37 cellular contexts compared by ENCODE assay signal in the genomic region with DNA sequence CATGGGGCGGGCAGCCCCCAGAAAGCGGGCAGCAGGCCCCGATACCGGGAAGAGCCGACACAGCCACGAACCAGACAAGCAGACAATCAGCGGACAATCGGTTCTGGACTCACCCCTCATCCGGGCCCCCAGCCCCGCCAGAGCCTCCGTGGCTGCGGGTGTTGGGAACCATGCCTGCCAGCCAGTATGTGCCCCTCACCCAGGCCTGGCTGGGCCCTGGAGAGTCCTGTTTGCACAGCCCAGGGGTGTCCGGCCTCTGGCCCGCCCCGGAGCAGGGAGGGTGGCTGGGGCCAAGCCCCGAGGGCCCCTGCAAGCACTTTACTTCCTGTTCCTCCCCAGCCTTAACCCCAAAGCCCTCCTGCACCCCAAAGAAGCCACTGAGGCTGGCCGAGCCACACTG. TPM values are rescaled to one million over a fixed set of nuclear protein-coding genes. Genes with fewer than 3 reads are reported as not detected.
"Had no signal": no experiment of that assay in that cellular context is flagged by ENCODE, and none has a peak within 500 bp of the region (broad histone marks: within the 10 kb centered on the region; RNA-seq: fewer than 3 reads in every experiment).

No MANE protein-coding gene starts in this region.

- H3K27ac ChIP-seq: adrenal gland, body of pancreas, cardiac muscle cell, colonic mucosa, heart left ventricle, left lung, right lobe of liver, thoracic aorta, WERI-Rb-1 had no signal

- H3K4me1 Mint-ChIP-seq: activated naive CD8-positive, alpha-beta T cell treated with anti-CD3 and anti-CD28 coated beads for 36 hours had no signal

- H3K9me3 Mint-ChIP-seq: activated naive CD4-positive, alpha-beta T cell treated with anti-CD3 and anti-CD28 coated beads for 36 hours; activated naive CD8-positive, alpha-beta T cell treated with anti-CD3 and anti-CD28 coated beads for 36 hours; activated T-helper 1 cell treated with anti-CD3 and anti-CD28 coated beads, Interleukin-12 subunit alpha, Interleukin-12 subunit beta, Interleukin-2, Interleukin-4 antibody, amounts not matched to agents 30 ng/mL and 10 ng/mL and 1 ng/mL, durations not matched to agents 14 hours and 24 hours and 36 hours; natural killer cell treated with Interleukin-12 subunit alpha and Interleukin-12 subunit beta and Interleukin-15 and Interleukin-18, amount 100 ng/mL, for 72 hours; stimulated activated naive CD8-positive, alpha-beta T cell treated with anti-CD3 and anti-CD28 coated beads, Interleukin-15, Interleukin-2, amounts not matched to agents 100 ng/mL and 50 ng/mL, for 24 hours had no signal

- H3K27me3 Mint-ChIP-seq: stimulated activated naive CD8-positive, alpha-beta T cell treated with anti-CD3 and anti-CD28 coated beads, Interleukin-15, Interleukin-2, amounts not matched to agents 100 ng/mL and 50 ng/mL, for 24 hours had no signal

- ATAC-seq: activated CD4-positive, CD25-positive, alpha-beta regulatory T cell treated with anti-CD3 and anti-CD28 coated beads, Interleukin-2, amount 50 U/mL, for 24 hours; body of pancreas; heart left ventricle; left lung; mucosa of descending colon; natural killer cell treated with Interleukin-12 subunit alpha and Interleukin-12 subunit beta and Interleukin-15 and Interleukin-18, amount 100 ng/mL, for 72 hours; right lobe of liver had no signal

- H3K36me3 Mint-ChIP-seq: natural killer cell treated with Interleukin-12 subunit alpha and Interleukin-12 subunit beta and Interleukin-15 and Interleukin-18, amount 100 ng/mL, for 72 hours had no signal

- H3K4me1 ChIP-seq: adrenal gland, body of pancreas, colonic mucosa, right lobe of liver had no signal

- H3K9me3 ChIP-seq: adrenal gland, body of pancreas, colonic mucosa, heart left ventricle, left lung, mucosa of descending colon, right lobe of liver, thoracic aorta had no signal

- DNase-seq: activated CD4-positive, alpha-beta T cell treated with anti-CD3 and anti-CD28 coated beads for 48 hours; activated CD4-positive, alpha-beta T cell treated with anti-CD3 and anti-CD28 coated beads, Interleukin-2, amount 50 U/mL, for 48 hours; activated CD8-positive, alpha-beta memory T cell treated with anti-CD3 and anti-CD28 coated beads, Interleukin-2, amount 50 U/mL, for 4 hours; activated effector memory CD4-positive, alpha-beta T cell treated with anti-CD3 and anti-CD28 coated beads, Interleukin-2, amount 50 U/mL, for 16 hours; activated naive CD4-positive, alpha-beta T cell treated with anti-CD3 and anti-CD28 coated beads for 36 hours; activated naive CD8-positive, alpha-beta T cell treated with anti-CD3 and anti-CD28 coated beads for 36 hours; activated T-cell treated with anti-CD3 and anti-CD28 coated beads, Interleukin-2, amount 50 U/mL, for 1 hour; adrenal gland; aorta; body of pancreas; cerebellar nuclear complex; colonic mucosa; effector memory CD4-positive, alpha-beta T cell; foreskin fibroblast; heart left ventricle; kidney glomerular epithelial cell; left lung; mucosa of descending colon; right lobe of liver; stimulated activated CD4-positive, alpha-beta T cell treated with anti-CD3 and anti-CD28 coated beads, Interleukin-12 subunit alpha, Interleukin-12 subunit beta, amount 100 ng/mL, for 4 hours; stimulated activated CD4-positive, alpha-beta T cell treated with anti-CD3 and anti-CD28 coated beads, Interleukin-4, amount 100 ng/mL, for 1 hour; T1000; trophoblast cell; WERI-Rb-1 had no signal

- H3K36me3 ChIP-seq: cardiac muscle cell, colonic mucosa, thoracic aorta had no signal

- H3K4me3 ChIP-seq: adrenal gland, body of pancreas, cardiac muscle cell, colonic mucosa, heart left ventricle, left lung, lung, mucosa of descending colon, right lobe of liver, skin epidermis, thoracic aorta had no signal

- H3K27ac Mint-ChIP-seq: activated naive CD4-positive, alpha-beta T cell treated with anti-CD3 and anti-CD28 coated beads for 36 hours; activated naive CD8-positive, alpha-beta T cell treated with anti-CD3 and anti-CD28 coated beads for 36 hours; activated T-helper 1 cell treated with anti-CD3 and anti-CD28 coated beads, Interleukin-12 subunit alpha, Interleukin-12 subunit beta, Interleukin-2, Interleukin-4 antibody, amounts not matched to agents 30 ng/mL and 10 ng/mL and 1 ng/mL, durations not matched to agents 14 hours and 24 hours and 36 hours; natural killer cell treated with Interleukin-12 subunit alpha and Interleukin-12 subunit beta and Interleukin-15 and Interleukin-18, amount 100 ng/mL, for 72 hours; stimulated activated naive CD8-positive, alpha-beta T cell treated with anti-CD3 and anti-CD28 coated beads, Interleukin-15, Interleukin-2, amounts not matched to agents 100 ng/mL and 50 ng/mL, for 24 hours had no signal

- H3K4me3 Mint-ChIP-seq: activated naive CD4-positive, alpha-beta T cell treated with anti-CD3 and anti-CD28 coated beads for 36 hours; activated naive CD8-positive, alpha-beta T cell treated with anti-CD3 and anti-CD28 coated beads for 36 hours; activated T-helper 1 cell treated with anti-CD3 and anti-CD28 coated beads, Interleukin-12 subunit alpha, Interleukin-12 subunit beta, Interleukin-2, Interleukin-4 antibody, amounts not matched to agents 30 ng/mL and 10 ng/mL and 1 ng/mL, durations not matched to agents 14 hours and 24 hours and 36 hours; natural killer cell treated with Interleukin-12 subunit alpha and Interleukin-12 subunit beta and Interleukin-15 and Interleukin-18, amount 100 ng/mL, for 72 hours; stimulated activated naive CD8-positive, alpha-beta T cell treated with anti-CD3 and anti-CD28 coated beads, Interleukin-15, Interleukin-2, amounts not matched to agents 100 ng/mL and 50 ng/mL, for 24 hours had no signal

- H3K27me3 ChIP-seq: adrenal gland, body of pancreas, cardiac muscle cell, colonic mucosa, right lobe of liver had no signal

RNA-seq across cellular contexts. Expression of gene PODNL1, which starts 7.8 kb away (rescaled TPM):
- total RNA-seq: activated naive CD8-positive, alpha-beta T cell treated with anti-CD3 and anti-CD28 coated beads for 36 hours; activated T-helper 1 cell treated with anti-CD3 and anti-CD28 coated beads, Interleukin-12 subunit alpha, Interleukin-12 subunit beta, Interleukin-2, Interleukin-4 antibody, amounts not matched to agents 30 ng/mL and 10 ng/mL and 1 ng/mL, durations not matched to agents 14 hours and 24 hours and 36 hours; dermis microvascular lymphatic vessel endothelial cell had no signal
- polyA plus RNA-seq: cardiac muscle cell had no signal

RNA-seq across cellular contexts. Expression of gene NANOS3, which starts 53.5 kb away (rescaled TPM):
- total RNA-seq: body of pancreas, colonic mucosa, dermis microvascular lymphatic vessel endothelial cell, mesenteric fat pad, myocyte, right lobe of liver, subcutaneous adipose tissue, thoracic aorta had no signal
- polyA plus RNA-seq: esophagus had no signal
